8 cellular contexts compared by ENCODE assay signal in genomic region chr9:87684627-87685204, GRCh38. TPM values are rescaled to one million over a fixed set of nuclear protein-coding genes. Genes with fewer than 3 reads are reported as not detected.
DNase-seq lines count a peak whose midpoint lies in the region; ATAC-seq and TF ChIP-seq lines count a peak whose summit lies in the region.

No MANE protein-coding gene starts in this region.

- peaks cover 17% of the 10 kb centered on the region for H3K4me1 ChIP-seq in upper lobe of right lung

- in situ Hi-C loops in ACHN (cut with HindIII; ENCODE audit: low pct_ligation_motif_present, low pct_unique_long_range_greater_than_20kb, low sequenced_read_pairs), result no loop called here
- in situ Hi-C loops in brain microvascular endothelial cell (cut with HindIII; ENCODE audit: low pct_ligation_motif_present, low sequenced_read_pairs), result no loop called here

- H3K9me3 ChIP-seq in upper lobe of right lung, result no peaks in the 10 kb centered on the region

- no peaks in the 10 kb centered on the region for H3K36me3 ChIP-seq in brain microvascular endothelial cell (replicated peaks)
- peaks cover 1% of the 10 kb centered on the region for H3K36me3 ChIP-seq in kidney epithelial cell (ENCODE audit: control insufficient read depth, insufficient read depth, low read length)
- H3K36me3 ChIP-seq in upper lobe of right lung, result peaks cover 53% of the 10 kb centered on the region

- H3K4me3 ChIP-seq in HL-60 (replicated peaks; ENCODE audit: insufficient read depth, low read length), result no peak overlapping the region
- no peak overlapping the region for H3K4me3 ChIP-seq in brain microvascular endothelial cell (ENCODE audit: low read depth, low read length)
- H3K4me3 ChIP-seq in kidney epithelial cell (ENCODE audit: low read depth, low read length), result no peak overlapping the region
- H3K4me3 ChIP-seq in upper lobe of right lung, result no peak overlapping the region

- peak; percentile 55 for TF ChIP-seq CTCF in HL-60 (IDR thresholded peaks at IDR 0.05; ENCODE audit: insufficient read depth, low read length)
- TF ChIP-seq CTCF in brain microvascular endothelial cell (IDR thresholded peaks at IDR 0.05; ENCODE audit: low read depth, low read length, missing control alignments), result peak; percentile 85
- peak; percentile 78 for TF ChIP-seq CTCF in kidney epithelial cell (IDR thresholded peaks at IDR 0.05; ENCODE audit: insufficient read depth, low read length, poor library complexity, severe bottlenecking)
- TF ChIP-seq CTCF in upper lobe of right lung (IDR thresholded peaks at IDR 0.05), result peak; percentile 74

- intact Hi-C loops in upper lobe of right lung (cut with DNase I), result loop anchor here (5.0 kb wide), 1 partner anchor 128 kb away; no protein-coding TSS in a partner anchor

- H3K27ac ChIP-seq in HL-60 (replicated peaks) (no peak overlapping the region), brain microvascular endothelial cell (no peak overlapping the region), upper lobe of right lung (no peak overlapping the region)

- H3K27me3 ChIP-seq in HL-60 (ENCODE audit: insufficient read depth, poor library complexity, severe bottlenecking) (no peaks in the 10 kb centered on the region), brain microvascular endothelial cell (replicated peaks) (no peaks in the 10 kb centered on the region), kidney epithelial cell (ENCODE audit: control insufficient read depth, insufficient read depth, low read length) (no peaks in the 10 kb centered on the region), upper lobe of right lung (no peaks in the 10 kb centered on the region)

- DNase-seq in ACHN (peak; percentile 38), HL-60 (ENCODE audit: low read depth in 1 of 2, low spot score in 1 of 2) (peak in 1 of 2 experiments; percentile 18), brain microvascular endothelial cell (peak; percentile 4), kidney epithelial cell (ENCODE audit: low read depth) (no peak), upper lobe of right lung (no peak), NCI-H187 treated with DMSO at 0.1 percent for 48 hours (lab: John Stamatoyannopoulos, UW) (no peak), NCI-H2081 treated with DMSO at 0.1 percent for 48 hours (lab: John Stamatoyannopoulos, UW) (no peak)

- ATAC-seq in upper lobe of right lung, result peak; percentile 56
- ATAC-seq in HG03457 (IDR thresholded peaks at IDR 0.05; ENCODE audit: unreplicated experiment), result no peak

RNA-seq across cellular contexts. Expression of gene CTSL, which starts 41.2 kb away (rescaled TPM):
- total RNA-seq in kidney epithelial cell (85.2 and 117 TPM in 2 replicates), upper lobe of right lung (146 TPM)

Comparison
In these comparisons a context has a peak if more than half of its experiments do, and no peak if none do; other contexts are left out.
1. DNase-seq: peak in ACHN (single experiment) and brain microvascular endothelial cell (single experiment); none in kidney epithelial cell (single experiment), upper lobe of right lung (single experiment), NCI-H187 treated with DMSO at 0.1 percent for 48 hours (single experiment) and NCI-H2081 treated with DMSO at 0.1 percent for 48 hours (single experiment).
2. Peak in every context shown above with its lines, with median percentiles within 50 percentile points of each other: CTCF ChIP-seq.